ENCODE assay signal across 9 cellular contexts in genomic region chr17:38451030-38451839, GRCh38. TPM values are rescaled to one million over a fixed set of nuclear protein-coding genes. Genes with fewer than 3 reads are reported as not detected.
DNase-seq lines count a peak whose midpoint lies in the region; ATAC-seq, FAIRE-seq and TF ChIP-seq lines count a peak whose summit lies in the region.
"Had no signal": no experiment of that assay in that cellular context is flagged by ENCODE, and none has a peak within 500 bp of the region (broad histone marks: within the 10 kb centered on the region; RNA-seq: fewer than 3 reads in every experiment).

No MANE protein-coding gene starts in this region.

- DNase-seq in HT-29 (ENCODE audit: low spot score) (peak; percentile 99), bronchial epithelial cell (ENCODE audit: low read depth) (peak; percentile 63), iris pigment epithelial cell (ENCODE audit: low read depth) (peak; percentile 82), NCI-H1048 (lab: John Stamatoyannopoulos, UW) (no peak)
- DNase-seq in activated CD8-positive, alpha-beta memory T cell treated with anti-CD3 and anti-CD28 coated beads for 24 hours = no peak
- DNase-seq: activated effector memory CD4-positive, alpha-beta T cell treated with Interleukin-2 at 50 U/mL for 16 hours had no signal

- H3K36me3 ChIP-seq in bronchial epithelial cell (ENCODE audit: control insufficient read depth, insufficient read depth, low read length) = no peaks in the 10 kb centered on the region

- no peak for ATAC-seq in HG03378 (IDR thresholded peaks at IDR 0.05; ENCODE audit: unreplicated experiment)
- no peak for ATAC-seq in GM19023 (IDR thresholded peaks at IDR 0.05; ENCODE audit: unreplicated experiment)

- peak overlapping the region; percentile 73 for H3K27ac ChIP-seq in temporal lobe (ENCODE audit: low read depth, low read length)

- peak overlapping the region; percentile 38 for H3K4me3 ChIP-seq in bronchial epithelial cell (ENCODE audit: low read depth, low read length)

- FAIRE-seq in bronchial epithelial cell (lab: Jason Lieb, UNC) = no peak

- H3K27me3 ChIP-seq in bronchial epithelial cell (ENCODE audit: control insufficient read depth, insufficient read depth, low read length) = no peaks in the 10 kb centered on the region

- TF ChIP-seq CTCF in bronchial epithelial cell (IDR thresholded peaks at IDR 0.05; ENCODE audit: insufficient read depth, low read length, severe bottlenecking) = no peak

RNA-seq across cellular contexts. Expression of gene ARHGAP23, which starts 23.0 kb away (rescaled TPM):
- total RNA-seq in HT-29 (2014; rRNA removed; shearing (Covaris generic)) = 326 and 391 TPM in 2 replicates
- total RNA-seq in bronchial epithelial cell (15.8 and 18.1 TPM in 2 replicates), temporal lobe (82.4 TPM)

Comparison
In these comparisons a context has a peak if more than half of its experiments do, and no peak if none do; other contexts are left out.
1. DNase-seq: peak in HT-29 (single experiment), bronchial epithelial cell (single experiment) and iris pigment epithelial cell (single experiment); none in NCI-H1048 (single experiment) and activated CD8-positive, alpha-beta memory T cell treated with anti-CD3 and anti-CD28 coated beads for 24 hours (single experiment).